9 cellular contexts compared by ENCODE assay signal in the genomic region with DNA sequence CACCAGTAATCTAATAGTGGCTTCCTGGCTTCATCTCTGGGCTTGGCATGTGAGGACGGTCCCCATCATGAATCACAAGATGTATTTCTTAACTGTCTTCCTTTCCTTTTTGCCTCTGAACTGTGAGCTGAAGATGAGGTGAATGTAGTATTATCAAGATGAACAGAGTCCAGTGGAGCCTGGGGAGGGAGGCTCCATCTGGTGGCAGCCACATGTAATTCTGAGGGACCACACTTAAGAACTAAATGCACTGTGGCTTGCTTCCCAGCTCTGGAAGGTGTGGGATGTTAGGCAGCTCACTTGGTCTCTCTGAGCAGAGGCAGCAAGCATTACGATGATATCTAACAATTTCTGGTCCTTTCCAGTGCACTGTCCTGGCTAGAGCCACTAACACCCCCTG.
A peak's percentile ranks its signal among the peaks of the same experiment; 100 is the strongest.
DNase-seq lines count a peak whose midpoint lies in the region; ATAC-seq, FAIRE-seq and TF ChIP-seq lines count a peak whose summit lies in the region.
"Had no signal": no experiment of that assay in that cellular context is flagged by ENCODE, and none has a peak within 500 bp of the region (broad histone marks: within the 10 kb centered on the region; RNA-seq: fewer than 3 reads in every experiment).

No MANE protein-coding gene starts in this region.

- H3F3A ChIP-seq in GM23338 (replicated peaks; ENCODE audit: low read depth): no peaks in the 10 kb centered on the region

- peak; percentile 25 for DNase-seq in ACHN
- DNase-seq in GM23338 (ENCODE audit: low spot score): peak; percentile 67
- DNase-seq in astrocyte (ENCODE audit: low read depth): no peak
- peak in 1 of 2 donors; percentile 7 for DNase-seq in left colon
- no peak for DNase-seq in HAP-1 (ENCODE audit: low spot score in 2 of 2)
- DNase-seq in activated CD4-positive, alpha-beta T cell treated with anti-CD3 and anti-CD28 coated beads, Interleukin-2, amount 50 U/mL, for 48 hours: no peak

- no peaks in the 10 kb centered on the region for H3K79me2 ChIP-seq in GM23338 (replicated peaks; ENCODE audit: insufficient read depth)
- H3K79me2 ChIP-seq in astrocyte (ENCODE audit: insufficient read depth, low read length): no peaks in the 10 kb centered on the region

- in situ Hi-C loops in ACHN (cut with HindIII; ENCODE audit: low pct_ligation_motif_present, low pct_unique_long_range_greater_than_20kb, low sequenced_read_pairs): no loop called here
- in situ Hi-C loops in HAP-1 (cut with MboI; ENCODE audit: low sequenced_read_pairs): no loop called here

- no peak overlapping the region for H2AFZ ChIP-seq in GM23338
- H2AFZ ChIP-seq in astrocyte (ENCODE audit: low read depth, low read length): no peak overlapping the region

- H3K4me2 ChIP-seq in GM23338 (no peak overlapping the region), astrocyte (ENCODE audit: low read length) (no peak overlapping the region)

- TF ChIP-seq CTCF in GM23338 (conservative IDR thresholded peaks at IDR 0.05; ENCODE audit: low read depth in 2 of 2) (peak; percentile 65 to 76), astrocyte (IDR thresholded peaks at IDR 0.05; ENCODE audit: insufficient read depth, low read depth, low read length) (peak; percentile 6)

- no peak overlapping the region for H3K27ac ChIP-seq in GM23338 (ENCODE audit: low read depth)
- H3K27ac ChIP-seq in astrocyte (ENCODE audit: low read depth, low read length): no peak overlapping the region

- no peaks in the 10 kb centered on the region for H3K9me2 ChIP-seq in GM23338 (ENCODE audit: insufficient read depth)

- intact Hi-C loops in left colon (cut with DNase I, micrococcal nuclease): no loop called here

- H3K4me1 Mint-ChIP-seq in GM23338 (peaks cover 11% of the 10 kb centered on the region; the same call in 2 of the 3 replicates), astrocyte (ENCODE audit: low read depth, unreplicated experiment) (no peaks in the 10 kb centered on the region)

- H4K20me1 ChIP-seq in GM23338 (replicated peaks; ENCODE audit: insufficient read depth): 0 out of 2 replicates have a peak, but pooled peaks cover 3% of the 10 kb centered on the region
- no peaks in the 10 kb centered on the region for H4K20me1 ChIP-seq in astrocyte (ENCODE audit: insufficient read depth, low read length)

- ATAC-seq in GM23338 (peak; percentile 92), left colon (peak; percentile 40), HG03442 (IDR thresholded peaks at IDR 0.05; ENCODE audit: unreplicated experiment) (no peak), GM19328 (IDR thresholded peaks at IDR 0.05; ENCODE audit: unreplicated experiment) (no peak)

- no peaks in the 10 kb centered on the region for H3K27me3 ChIP-seq in GM23338 (ENCODE audit: insufficient read depth)
- no peaks in the 10 kb centered on the region for H3K27me3 ChIP-seq in astrocyte (ENCODE audit: insufficient read depth, low read length)
- no peaks in the 10 kb centered on the region for H3K27me3 ChIP-seq in HAP-1 (ENCODE audit: low read depth)

- H3K9me3 ChIP-seq in astrocyte (ENCODE audit: insufficient read depth, low read depth, low read length): no peaks in the 10 kb centered on the region
- no peaks in the 10 kb centered on the region for H3K9me3 ChIP-seq in HAP-1

- H3K4me1 ChIP-seq in GM23338 (ENCODE audit: insufficient read depth) (peaks cover 3% of the 10 kb centered on the region; the same call in 1 of the 2 replicates), astrocyte (ENCODE audit: insufficient read depth, low read length) (no peaks in the 10 kb centered on the region), HAP-1 (no peaks in the 10 kb centered on the region)

- no peaks in the 10 kb centered on the region for H3K36me3 Mint-ChIP-seq in GM23338 (ENCODE audit: low read depth)
- no peaks in the 10 kb centered on the region for H3K36me3 Mint-ChIP-seq in astrocyte (ENCODE audit: low read depth, unreplicated experiment)

- H3K36me3 ChIP-seq in GM23338 (ENCODE audit: insufficient read depth) (no peaks in the 10 kb centered on the region), astrocyte (ENCODE audit: insufficient read depth, low read length) (no peaks in the 10 kb centered on the region), HAP-1 (replicated peaks) (no peaks in the 10 kb centered on the region)

- H3K9me3 Mint-ChIP-seq in GM23338: no peaks in the 10 kb centered on the region
- H3K9me3 Mint-ChIP-seq in astrocyte (ENCODE audit: unreplicated experiment): peaks cover 2% of the 10 kb centered on the region

- no peak overlapping the region for H3K4me3 Mint-ChIP-seq in GM23338
- peak overlapping the region; percentile 2 for H3K4me3 Mint-ChIP-seq in astrocyte (ENCODE audit: unreplicated experiment)

- H3K9ac ChIP-seq in astrocyte (ENCODE audit: low read length): no peak overlapping the region

- FAIRE-seq in astrocyte (lab: Jason Lieb, UNC): no peak
- FAIRE-seq: HTR-8/SVneo had no signal

- H3K27ac Mint-ChIP-seq in GM23338 (no peak overlapping the region), astrocyte (ENCODE audit: unreplicated experiment) (no peak overlapping the region)

- H3K27me3 Mint-ChIP-seq in GM23338 (ENCODE audit: insufficient read depth, low read depth, poor library complexity) (peaks cover 1% of the 10 kb centered on the region), astrocyte (ENCODE audit: low read depth, unreplicated experiment) (peaks cover 28% of the 10 kb centered on the region)

- no peak overlapping the region for H3K4me3 ChIP-seq in GM23338
- no peak overlapping the region for H3K4me3 ChIP-seq in astrocyte (ENCODE audit: insufficient read depth, low read depth, low read length)
- H3K4me3 ChIP-seq in HAP-1: no peak overlapping the region

TF ChIP-seq in GM23338, 12 proteins besides CTCF, POLR2A, EP300 and RAD21:
- no peak for TF ChIP-seq ZNF114 (CRISPR knock-in tag; IDR thresholded peaks at IDR 0.05)

Comparison
In these comparisons a context has a peak if more than half of its experiments do, and no peak if none do; other contexts are left out.
1. DNase-seq: peak in ACHN (single experiment) and GM23338 (single experiment); none in astrocyte (single experiment), HAP-1 (0 of 2) and activated CD4-positive, alpha-beta T cell treated with anti-CD3 and anti-CD28 coated beads, Interleukin-2, amount 50 U/mL, for 48 hours (0 of 2).
2. ATAC-seq: peak in GM23338 (single experiment) and left colon (single experiment); none in HG03442 (single experiment) and GM19328 (single experiment).